Comparison of ENCODE assay signal across 13 cellular contexts in the genomic region with DNA sequence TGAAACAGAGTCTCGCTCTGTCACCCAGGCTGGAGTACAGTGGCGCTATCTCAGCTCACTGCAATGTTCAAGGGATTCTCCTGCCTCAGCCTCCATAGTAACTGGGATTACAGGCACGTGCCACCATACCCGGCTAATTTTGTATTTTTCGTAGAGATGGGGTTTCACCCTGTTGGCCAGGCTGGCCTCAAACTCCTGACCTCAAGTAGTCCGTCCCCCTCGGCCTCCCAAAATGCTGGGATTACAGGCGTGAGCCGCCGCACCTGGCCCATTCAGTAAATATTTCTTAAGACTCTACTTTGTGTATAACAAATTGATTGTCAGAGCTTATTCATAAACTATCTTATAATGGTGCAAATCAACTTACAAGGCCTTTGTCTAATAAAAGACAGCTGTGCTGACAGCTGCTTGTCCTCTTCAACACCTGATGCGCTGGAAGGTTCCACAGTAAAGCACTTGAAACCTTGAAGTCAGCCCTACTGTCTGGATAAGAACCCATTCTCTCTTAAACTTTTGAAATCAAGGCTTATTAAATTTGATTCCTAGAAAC. TPM values are rescaled to one million over a fixed set of nuclear protein-coding genes. Genes with fewer than 3 reads are reported as not detected.
DNase-seq lines count a peak whose midpoint lies in the region; ATAC-seq, FAIRE-seq and TF ChIP-seq lines count a peak whose summit lies in the region.
"Had no signal": no experiment of that assay in that cellular context is flagged by ENCODE, and none has a peak within 500 bp of the region (broad histone marks: within the 10 kb centered on the region; RNA-seq: fewer than 3 reads in every experiment).

No MANE protein-coding gene starts in this region.

- H3K4me3 ChIP-seq in heart left ventricle (no peak overlapping the region), endothelial cell of umbilical vein (replicated peaks in 1 of 3; ENCODE audit: insufficient read depth in 1 of 3, low read depth in 1 of 3, low read length in 3 of 3) (no peak overlapping the region), neuronal stem cell (ENCODE audit: low read length in 2 of 2) (no peak overlapping the region), upper lobe of right lung (no peak overlapping the region)

- no peak overlapping the region for H4K8ac ChIP-seq in neuronal stem cell (ENCODE audit: low read depth, low read length)

- dilution Hi-C loops in endothelial cell of umbilical vein (cut with MboI; ENCODE audit: extremely low pct_ligation_motif_present, low sequenced_read_pairs) = loop anchor here (25.0 kb wide), 1 partner anchor 245 kb away; no protein-coding TSS in a partner anchor

- H3K79me2 ChIP-seq in endothelial cell of umbilical vein (ENCODE audit: control insufficient read depth, insufficient read depth, low read length) = no peaks in the 10 kb centered on the region

- no peaks in the 10 kb centered on the region for H4K20me1 ChIP-seq in endothelial cell of umbilical vein (replicated peaks; ENCODE audit: control insufficient read depth, extremely low read depth, insufficient read depth, low read length)

- POLR2A ChIA-PET in endothelial cell of umbilical vein (lab: Charles Lee) = no interaction called here

- H3K36me3 ChIP-seq in heart left ventricle (peaks cover 0 to 41% (median 15%) of the 10 kb centered on the region in 9 donors), endothelial cell of umbilical vein (ENCODE audit: control insufficient read depth in 2 of 2, extremely low read depth in 1 of 2, insufficient read depth in 2 of 2, low read length in 2 of 2) (no peaks in the 10 kb centered on the region), neuronal stem cell (replicated peaks in 1 of 2; ENCODE audit: control insufficient read depth in 2 of 2, insufficient read depth in 2 of 2, low read length in 2 of 2) (no peaks in the 10 kb centered on the region), upper lobe of right lung (peaks cover 60% of the 10 kb centered on the region)

- no peak overlapping the region for H2BK12ac ChIP-seq in neuronal stem cell (ENCODE audit: low read length)

- 75 to 80% (median 78%) methylated on average over 11 of the region's 11 CpGs for WGBS in heart left ventricle, 4 donors
- WGBS in neuronal stem cell (ENCODE audit: extremely low coverage in 2 of 2, insufficient read length in 2 of 2, insufficient replicate concordance in 1 of 2), 2 donors = no CpG with 5 or more reads among the region's 11 CpGs

- H3K4me3 Mint-ChIP-seq in activated naive CD8-positive, alpha-beta T cell treated with anti-CD3 and anti-CD28 coated beads, Interleukin-2, amount 50 U/mL, for 24 hours = no peak overlapping the region
- H3K4me3 Mint-ChIP-seq: activated T-helper 1 cell treated with anti-CD3 and anti-CD28 coated beads, Interleukin-12 subunit alpha, Interleukin-12 subunit beta, Interleukin-2, Interleukin-4 antibody, amounts not matched to agents 30 ng/mL and 10 ng/mL and 1 ng/mL, durations not matched to agents 14 hours and 24 hours and 36 hours; memory B cell; T-helper 1 cell treated with Interleukin-12 subunit alpha and Interleukin-12 subunit beta and Interleukin-4 antibody, amounts not matched to agents 30 μg/mL and 1 μg/mL, for 36 hours had no signal

- H2AK5ac ChIP-seq in neuronal stem cell (ENCODE audit: low read depth, low read length) = no peak overlapping the region

- ATAC-seq in heart left ventricle (no peak), upper lobe of right lung (no peak)
- ATAC-seq in activated naive CD8-positive, alpha-beta T cell treated with anti-CD3 and anti-CD28 coated beads, Interleukin-2, amount 50 U/mL, for 24 hours = no peak

- H3K27me3 Mint-ChIP-seq in activated naive CD8-positive, alpha-beta T cell treated with anti-CD3 and anti-CD28 coated beads, Interleukin-2, amount 50 U/mL, for 24 hours = no peaks in the 10 kb centered on the region
- H3K27me3 Mint-ChIP-seq: memory B cell had no signal

- no peak overlapping the region for H3K9ac ChIP-seq in endothelial cell of umbilical vein (replicated peaks; ENCODE audit: extremely low read depth, insufficient read depth, low read length)
- H3K9ac ChIP-seq in neuronal stem cell (ENCODE audit: low read depth, low read length, poor library complexity) = no peak overlapping the region

- TF ChIP-seq CTCF in heart left ventricle (IDR thresholded peaks at IDR 0.05) (no peak), endothelial cell of umbilical vein (IDR thresholded peaks at IDR 0.05; ENCODE audit: extremely low read depth in 1 of 2, insufficient read depth in 1 of 2, low read depth in 1 of 2, low read length in 2 of 2) (no peak), upper lobe of right lung (IDR thresholded peaks at IDR 0.05) (no peak)

- no peak overlapping the region for H3K18ac ChIP-seq in neuronal stem cell (ENCODE audit: low read length)

- CTCF ChIA-PET in endothelial cell of umbilical vein (lab: Charles Lee) = interaction anchor here (0.9 to 3.2 kb wide), 38 partner anchors 9 to 492 kb away, joined by 3 to 63 read pairs (median 4); no protein-coding TSS in a partner anchor

- H3K27ac ChIP-seq in heart left ventricle (peak overlapping the region; percentile 20 to 85 (median 74)), endothelial cell of umbilical vein (ENCODE audit: insufficient read depth, low read depth, low read length) (no peak overlapping the region), neuronal stem cell (replicated peaks; ENCODE audit: low read length) (no peak overlapping the region), upper lobe of right lung (peak overlapping the region; percentile 77)

- no peak overlapping the region for H3K14ac ChIP-seq in neuronal stem cell (ENCODE audit: low read length)

- no peak overlapping the region for H2BK5ac ChIP-seq in neuronal stem cell (ENCODE audit: low read length)

- DNase-seq in heart left ventricle = no peak
- no peak for DNase-seq in cardiac septum (ENCODE audit: low spot score)
- no peak for DNase-seq in endothelial cell of umbilical vein (ENCODE audit: low read depth, low spot score)
- DNase-seq in neuronal stem cell (ENCODE audit: low spot score) = no peak
- DNase-seq in upper lobe of right lung = peak; percentile 47
- no peak for DNase-seq in activated naive CD8-positive, alpha-beta T cell treated with anti-CD3 and anti-CD28 coated beads, Interleukin-2, amount 50 U/mL, for 24 hours
- DNase-seq in NCI-H2029 (lab: John Stamatoyannopoulos, UW) = no peak
- no peak for DNase-seq in iPS-NIHi7 (ENCODE audit: extremely low spot score)
- DNase-seq: activated CD4-positive, alpha-beta T cell treated with anti-CD3 and anti-CD28 coated beads for 4 hours; stimulated activated CD8-positive, alpha-beta memory T cell treated with anti-CD3 and anti-CD28 coated beads, Interleukin-4, amount 100 ng/mL, for 48 hours had no signal

- H3K4ac ChIP-seq in neuronal stem cell (ENCODE audit: low read length) = no peak overlapping the region

- H3K36me3 Mint-ChIP-seq in activated naive CD8-positive, alpha-beta T cell treated with anti-CD3 and anti-CD28 coated beads, Interleukin-2, amount 50 U/mL, for 24 hours (ENCODE audit: low read depth) = no peaks in the 10 kb centered on the region

- H2BK120ac ChIP-seq in neuronal stem cell (ENCODE audit: low read depth, low read length) = no peak overlapping the region

- no peaks in the 10 kb centered on the region for H3K9me3 Mint-ChIP-seq in activated naive CD8-positive, alpha-beta T cell treated with anti-CD3 and anti-CD28 coated beads, Interleukin-2, amount 50 U/mL, for 24 hours
- H3K9me3 Mint-ChIP-seq: activated T-helper 1 cell treated with anti-CD3 and anti-CD28 coated beads, Interleukin-12 subunit alpha, Interleukin-12 subunit beta, Interleukin-2, Interleukin-4 antibody, amounts not matched to agents 30 ng/mL and 10 ng/mL and 1 ng/mL, durations not matched to agents 14 hours and 24 hours and 36 hours; memory B cell; T-helper 1 cell treated with Interleukin-12 subunit alpha and Interleukin-12 subunit beta and Interleukin-4 antibody, amounts not matched to agents 30 μg/mL and 1 μg/mL, for 36 hours had no signal

- no peak overlapping the region for H3K27ac Mint-ChIP-seq in activated naive CD8-positive, alpha-beta T cell treated with anti-CD3 and anti-CD28 coated beads, Interleukin-2, amount 50 U/mL, for 24 hours
- H3K27ac Mint-ChIP-seq: activated T-helper 1 cell treated with anti-CD3 and anti-CD28 coated beads, Interleukin-12 subunit alpha, Interleukin-12 subunit beta, Interleukin-2, Interleukin-4 antibody, amounts not matched to agents 30 ng/mL and 10 ng/mL and 1 ng/mL, durations not matched to agents 14 hours and 24 hours and 36 hours; memory B cell; T-helper 1 cell treated with Interleukin-12 subunit alpha and Interleukin-12 subunit beta and Interleukin-4 antibody, amounts not matched to agents 30 μg/mL and 1 μg/mL, for 36 hours had no signal

- no peak overlapping the region for H4K91ac ChIP-seq in neuronal stem cell (ENCODE audit: low read depth, low read length, poor library complexity)

- no peaks in the 10 kb centered on the region for H3K9me1 ChIP-seq in endothelial cell of umbilical vein (replicated peaks; ENCODE audit: control insufficient read depth, extremely low read depth, insufficient read depth, low read length)

- H2BK15ac ChIP-seq in neuronal stem cell (ENCODE audit: low read length) = no peak overlapping the region

- H3K79me1 ChIP-seq in neuronal stem cell (ENCODE audit: low read depth, low read length) = no peaks in the 10 kb centered on the region

- no TSS peak for BruUV-seq in endothelial cell of umbilical vein (replicated peaks; lab: Mats Ljungman, UMichigan)

- H3K4me2 ChIP-seq in endothelial cell of umbilical vein (ENCODE audit: insufficient read depth, low read length) (no peak overlapping the region), neuronal stem cell (ENCODE audit: insufficient read depth, low read length, poor library complexity, severe bottlenecking) (no peak overlapping the region)

- H3K4me1 ChIP-seq in heart left ventricle = peaks cover 0 to 64% (median 33%) of the 10 kb centered on the region in 12 donors
- H3K4me1 ChIP-seq in endothelial cell of umbilical vein (ENCODE audit: control insufficient read depth, extremely low read depth, insufficient read depth, low read length) = peaks cover 10% of the 10 kb centered on the region
- H3K4me1 ChIP-seq in neuronal stem cell (ENCODE audit: control insufficient read depth in 2 of 2, insufficient read depth in 1 of 2, low read depth in 1 of 2, low read length in 2 of 2) = peaks cover 0 to 3% of the 10 kb centered on the region in 2 donors
- H3K4me1 ChIP-seq in upper lobe of right lung = peaks cover 19% of the 10 kb centered on the region

- no peaks in the 10 kb centered on the region for H3K9me3 ChIP-seq in heart left ventricle
- no peaks in the 10 kb centered on the region for H3K9me3 ChIP-seq in endothelial cell of umbilical vein (replicated peaks; ENCODE audit: control insufficient read depth, insufficient read depth, low read length)
- H3K9me3 ChIP-seq in neuronal stem cell (replicated peaks in 1 of 2; ENCODE audit: control insufficient read depth in 2 of 2, insufficient read depth in 1 of 2, low read depth in 1 of 2, low read length in 2 of 2) = no peaks in the 10 kb centered on the region
- H3K9me3 ChIP-seq in upper lobe of right lung = no peaks in the 10 kb centered on the region

- no peak overlapping the region for H2AFZ ChIP-seq in endothelial cell of umbilical vein (ENCODE audit: low read depth, low read length)
- peak overlapping the region; percentile 87 for H2AFZ ChIP-seq in neuronal stem cell (ENCODE audit: low read length)

- FAIRE-seq in endothelial cell of umbilical vein (lab: Jason Lieb, UNC) = peak; percentile 12

- H3K23ac ChIP-seq in neuronal stem cell (ENCODE audit: low read depth, low read length, poor library complexity) = no peak overlapping the region

- intact Hi-C loops in heart left ventricle (cut with DNase I) = loop anchor here in 5 of 10 donors (2.0 to 10.0 kb wide), 5 partner anchors 238 to 332 kb away; no protein-coding TSS in a partner anchor
- intact Hi-C loops in cardiac septum (cut with DNase I) = no loop called here
- intact Hi-C loops in endothelial cell of umbilical vein (cut with micrococcal nuclease) = loop anchor here (5.0 kb wide), 1 partner anchor 720 kb away; no protein-coding TSS in a partner anchor
- intact Hi-C loops in upper lobe of right lung (cut with DNase I) = loop anchor here (5.0 kb wide), 1 partner anchor 240 kb away; no protein-coding TSS in a partner anchor

- TF ChIP-seq POLR2A in heart left ventricle (IDR thresholded peaks at IDR 0.05) (no peak), endothelial cell of umbilical vein (IDR thresholded peaks at IDR 0.05; ENCODE audit: low read depth, low read length) (no peak)

- H3K27me3 ChIP-seq in heart left ventricle = no peaks in the 10 kb centered on the region
- no peaks in the 10 kb centered on the region for H3K27me3 ChIP-seq in endothelial cell of umbilical vein (ENCODE audit: control insufficient read depth in 2 of 2, insufficient read depth in 2 of 2, low read length in 2 of 2)
- H3K27me3 ChIP-seq in neuronal stem cell (ENCODE audit: control insufficient read depth in 3 of 3, insufficient read depth in 3 of 3, low read depth in 1 of 3, low read length in 3 of 3) = no peaks in the 10 kb centered on the region
- H3K27me3 ChIP-seq in upper lobe of right lung = no peaks in the 10 kb centered on the region

- H3K4me1 Mint-ChIP-seq in activated naive CD8-positive, alpha-beta T cell treated with anti-CD3 and anti-CD28 coated beads, Interleukin-2, amount 50 U/mL, for 24 hours = no peaks in the 10 kb centered on the region

RNA-seq across cellular contexts. Expression of a gene that starts 14.7 kb away (rescaled TPM):
- total RNA-seq in heart left ventricle (100 to 1,000 TPM in 3 of 9 donors, 10 to 100 TPM in 6; 36.8 to 554 (median 66.1) TPM), cardiac septum (35.1 TPM), endothelial cell of umbilical vein (3.7 and 6.0 TPM in 2 replicates), upper lobe of right lung (39.4 TPM)
- polyA plus RNA-seq in heart left ventricle (100 to 1,000 TPM in 1 of 2 donors, 10 to 100 TPM in 1; 30.2 to 115 TPM), endothelial cell of umbilical vein (6.1 and 7.3 TPM in 2 replicates)
- 5.5 and 5.9 TPM in 2 replicates for polyA plus RNA-seq in endothelial cell of umbilical vein (2011; cell fraction: cytosol; rRNA removed)
- 4.3 and 5.0 TPM in 2 replicates for polyA plus RNA-seq in endothelial cell of umbilical vein (2011; cell fraction: nucleus; rRNA removed)
- polyA plus RNA-seq in endothelial cell of umbilical vein (2012) = 6.5 and 7.7 TPM in 2 replicates
- polyA minus RNA-seq in endothelial cell of umbilical vein = 2.3 and 5.2 TPM in 2 replicates
- polyA minus RNA-seq in endothelial cell of umbilical vein (2011; cell fraction: cytosol; rRNA and poly(A)+ RNA removed) = 3.3 TPM
- 2.7 TPM in 2 replicates for polyA minus RNA-seq in endothelial cell of umbilical vein (2011; cell fraction: nucleus; rRNA and poly(A)+ RNA removed)
- 9.9 TPM for polyA plus RNA-seq in neuronal stem cell (2013, experiment 1 of 2)
- 10.0 TPM for polyA plus RNA-seq in neuronal stem cell (2013, experiment 2 of 2)

Comparison
In these comparisons a context has a peak if more than half of its experiments do, and no peak if none do; other contexts are left out.
1. H3K27ac ChIP-seq: peak in heart left ventricle (12 of 12) and upper lobe of right lung (single experiment); none in endothelial cell of umbilical vein (single experiment) and neuronal stem cell (single experiment).